Comparison of ENCODE assay signal across 1 cellular context in the genomic region with DNA sequence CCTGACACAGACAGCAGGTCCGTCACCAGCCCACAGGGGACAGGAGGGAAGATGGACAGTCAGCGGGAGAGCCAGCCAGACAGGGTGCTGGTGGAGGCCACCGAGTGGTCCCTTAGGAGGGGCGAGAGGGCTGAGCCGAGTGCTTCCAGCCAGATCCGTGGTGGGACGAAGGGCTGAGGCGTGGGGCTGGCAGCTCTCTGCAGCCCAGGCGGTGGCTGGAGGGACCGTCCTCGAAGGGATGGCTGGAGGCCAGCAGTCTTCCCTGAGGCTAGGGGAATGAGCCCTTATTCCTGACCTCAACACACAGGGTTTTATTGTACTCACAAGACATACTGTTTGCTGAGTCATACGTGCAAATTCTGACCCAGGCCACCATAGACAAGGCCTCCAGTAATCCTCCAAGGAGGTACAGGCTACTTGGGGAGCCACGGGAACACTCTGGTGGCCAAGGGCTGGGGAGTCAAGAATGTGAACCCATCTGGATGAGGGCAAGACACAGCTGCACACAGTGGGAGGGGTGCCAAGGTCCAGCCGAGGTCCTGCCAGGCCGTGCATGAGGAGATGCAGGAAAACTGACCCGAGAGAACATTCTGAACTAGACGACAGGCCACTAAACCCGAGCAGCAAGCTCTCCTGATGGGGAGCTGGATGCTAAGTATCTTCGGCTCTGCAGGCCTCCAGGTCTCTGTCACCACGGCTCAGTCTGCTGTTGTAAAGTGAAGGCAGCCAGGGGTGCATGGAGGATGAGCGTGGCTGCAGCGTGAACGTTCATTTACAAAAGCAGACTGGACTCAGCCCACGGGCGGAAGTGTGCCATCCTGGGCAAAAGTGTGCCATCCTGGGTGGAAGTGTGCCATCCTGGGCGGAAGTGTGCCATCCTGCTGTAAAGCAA.
A peak's percentile ranks its signal among the peaks of the same experiment; 100 is the strongest.
TF ChIP-seq lines count a peak whose summit lies in the region.

No MANE protein-coding gene starts in this region.

TF ChIP-seq in GM12878, 131 proteins besides CTCF, POLR2A, EP300 and RAD21 (continued from another document):
- TF ChIP-seq, protein P1, sequence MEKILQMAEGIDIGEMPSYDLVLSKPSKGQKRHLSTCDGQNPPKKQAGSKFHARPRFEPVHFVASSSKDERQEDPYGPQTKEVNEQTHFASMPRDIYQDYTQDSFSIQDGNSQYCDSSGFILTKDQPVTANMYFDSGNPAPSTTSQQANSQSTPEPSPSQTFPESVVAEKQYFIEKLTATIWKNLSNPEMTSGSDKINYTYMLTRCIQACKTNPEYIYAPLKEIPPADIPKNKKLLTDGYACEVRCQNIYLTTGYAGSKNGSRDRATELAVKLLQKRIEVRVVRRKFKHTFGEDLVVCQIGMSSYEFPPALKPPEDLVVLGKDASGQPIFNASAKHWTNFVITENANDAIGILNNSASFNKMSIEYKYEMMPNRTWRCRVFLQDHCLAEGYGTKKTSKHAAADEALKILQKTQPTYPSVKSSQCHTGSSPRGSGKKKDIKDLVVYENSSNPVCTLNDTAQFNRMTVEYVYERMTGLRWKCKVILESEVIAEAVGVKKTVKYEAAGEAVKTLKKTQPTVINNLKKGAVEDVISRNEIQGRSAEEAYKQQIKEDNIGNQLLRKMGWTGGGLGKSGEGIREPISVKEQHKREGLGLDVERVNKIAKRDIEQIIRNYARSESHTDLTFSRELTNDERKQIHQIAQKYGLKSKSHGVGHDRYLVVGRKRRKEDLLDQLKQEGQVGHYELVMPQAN (conservative IDR thresholded peaks at IDR 0.05) = no peak
- TF ChIP-seq EED (IDR thresholded peaks at IDR 0.05; ENCODE audit: low read depth) (no peak), NR2C1 (IDR thresholded peaks at IDR 0.05) (no peak), TCF12 (IDR thresholded peaks at IDR 0.05; ENCODE audit: low read depth, low read length) (no peak), RFX5 (IDR thresholded peaks at IDR 0.05; ENCODE audit: low read depth, low read length) (no peak), SIX5 (IDR thresholded peaks at IDR 0.05; ENCODE audit: low read depth, low read length, severe bottlenecking) (no peak), POLR2AphosphoS2 (IDR thresholded peaks at IDR 0.05; ENCODE audit: low read depth, low read length) (no peak)
- TF ChIP-seq, protein P2, sequence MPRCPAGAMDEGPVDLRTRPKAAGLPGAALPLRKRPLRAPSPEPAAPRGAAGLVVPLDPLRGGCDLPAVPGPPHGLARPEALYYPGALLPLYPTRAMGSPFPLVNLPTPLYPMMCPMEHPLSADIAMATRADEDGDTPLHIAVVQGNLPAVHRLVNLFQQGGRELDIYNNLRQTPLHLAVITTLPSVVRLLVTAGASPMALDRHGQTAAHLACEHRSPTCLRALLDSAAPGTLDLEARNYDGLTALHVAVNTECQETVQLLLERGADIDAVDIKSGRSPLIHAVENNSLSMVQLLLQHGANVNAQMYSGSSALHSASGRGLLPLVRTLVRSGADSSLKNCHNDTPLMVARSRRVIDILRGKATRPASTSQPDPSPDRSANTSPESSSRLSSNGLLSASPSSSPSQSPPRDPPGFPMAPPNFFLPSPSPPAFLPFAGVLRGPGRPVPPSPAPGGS (IDR thresholded peaks at IDR 0.05; ENCODE audit: borderline replicate concordance, insufficient read depth, low read depth, low read length, poor library complexity, severe bottlenecking) = peak; percentile 60
- TF ChIP-seq, protein P3, sequence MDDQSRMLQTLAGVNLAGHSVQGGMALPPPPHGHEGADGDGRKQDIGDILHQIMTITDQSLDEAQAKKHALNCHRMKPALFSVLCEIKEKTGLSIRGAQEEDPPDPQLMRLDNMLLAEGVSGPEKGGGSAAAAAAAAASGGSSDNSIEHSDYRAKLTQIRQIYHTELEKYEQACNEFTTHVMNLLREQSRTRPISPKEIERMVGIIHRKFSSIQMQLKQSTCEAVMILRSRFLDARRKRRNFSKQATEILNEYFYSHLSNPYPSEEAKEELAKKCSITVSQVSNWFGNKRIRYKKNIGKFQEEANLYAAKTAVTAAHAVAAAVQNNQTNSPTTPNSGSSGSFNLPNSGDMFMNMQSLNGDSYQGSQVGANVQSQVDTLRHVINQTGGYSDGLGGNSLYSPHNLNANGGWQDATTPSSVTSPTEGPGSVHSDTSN (IDR thresholded peaks at IDR 0.05; ENCODE audit: insufficient replicate concordance, low read depth, low read length) = peak; percentile 30
